Comparison of ENCODE assay signal across 2 cellular contexts in genomic region chr9:96025995-96026572, GRCh38.
TF ChIP-seq lines count a peak whose summit lies in the region.

No MANE protein-coding gene starts in this region.

TF ChIP-seq in GM23338, 12 proteins besides CTCF, POLR2A, EP300 and RAD21:
- TF ChIP-seq STAT1 (IDR thresholded peaks at IDR 0.05; ENCODE audit: unreplicated experiment), result no peak
- no peak for TF ChIP-seq ZNF331 (CRISPR knock-in tag; IDR thresholded peaks at IDR 0.05; ENCODE audit: low read depth)
- peak; percentile 30; the same call in 1 of the 2 replicates for TF ChIP-seq CREB1 (CRISPR knock-in tag; IDR thresholded peaks at IDR 0.05; ENCODE audit: low read depth)
- no peak for TF ChIP-seq POLR2AphosphoS5 (IDR thresholded peaks at IDR 0.05; ENCODE audit: low read depth)

TF ChIP-seq in H1, 55 proteins besides CTCF, POLR2A, EP300 and RAD21:
- TF ChIP-seq TCF12 (IDR thresholded peaks at IDR 0.05; ENCODE audit: low read depth, low read length) (no peak), BRCA1 (IDR thresholded peaks at IDR 0.05; ENCODE audit: low read depth, low read length) (no peak), NANOG (IDR thresholded peaks at IDR 0.05; ENCODE audit: insufficient read depth, low read depth, low read length, poor library complexity, severe bottlenecking) (no peak), MAX (IDR thresholded peaks at IDR 0.05) (0 out of 2 replicates have a peak, but pooled peaks have one; percentile 8), NRF1 (IDR thresholded peaks at IDR 0.05; ENCODE audit: low read depth, low read length) (no peak), CEBPB (IDR thresholded peaks at IDR 0.05; ENCODE audit: low read depth, low read length) (no peak), MAFK (IDR thresholded peaks at IDR 0.05; ENCODE audit: low read depth, low read length) (no peak), SIN3A (conservative IDR thresholded peaks at IDR 0.05 in 1 of 2, IDR thresholded peaks at IDR 0.05 in 1 of 2; ENCODE audit: low read depth in 1 of 2, low read length in 2 of 2) (no peak), YY1 (IDR thresholded peaks at IDR 0.05; ENCODE audit: low read depth, low read length) (0 out of 2 replicates have a peak, but pooled peaks have one; percentile 11), SRF (IDR thresholded peaks at IDR 0.05; ENCODE audit: low read depth, low read length) (no peak), KDM5A (IDR thresholded peaks at IDR 0.05; ENCODE audit: low read length) (no peak), BACH1 (IDR thresholded peaks at IDR 0.05; ENCODE audit: low read length) (no peak), TAF1 (IDR thresholded peaks at IDR 0.05; ENCODE audit: low read depth, low read length) (no peak), ATF2 (IDR thresholded peaks at IDR 0.05; ENCODE audit: low read length) (no peak), RXRA (IDR thresholded peaks at IDR 0.05; ENCODE audit: insufficient read depth, low read depth, low read length) (no peak), PHF8 (conservative IDR thresholded peaks at IDR 0.05; ENCODE audit: low read depth, low read length) (no peak), KDM4A (IDR thresholded peaks at IDR 0.05; ENCODE audit: low read depth, low read length, severe bottlenecking) (peak; percentile 55), SP2 (IDR thresholded peaks at IDR 0.05; ENCODE audit: low read length) (no peak), HDAC2 (IDR thresholded peaks at IDR 0.05; ENCODE audit: borderline replicate concordance in 1 of 2, low read depth in 2 of 2, low read length in 2 of 2) (peak in 1 of 2 experiments; percentile 76; a peak in 1 of 4 replicates), GTF2F1 (IDR thresholded peaks at IDR 0.05; ENCODE audit: borderline replicate concordance, low read depth, low read length) (no peak), CTBP2 (IDR thresholded peaks at IDR 0.05; ENCODE audit: borderline replicate concordance, insufficient read depth, insufficient read length, low read length) (no peak), SP1 (IDR thresholded peaks at IDR 0.05; ENCODE audit: low read depth, low read length) (no peak), TBP (IDR thresholded peaks at IDR 0.05; ENCODE audit: low read depth, low read length) (no peak), CHD2 (IDR thresholded peaks at IDR 0.05; ENCODE audit: low read length) (no peak), FOSL1 (IDR thresholded peaks at IDR 0.05; ENCODE audit: insufficient read depth, low read depth, low read length) (no peak), HDAC6 (IDR thresholded peaks at IDR 0.05; ENCODE audit: low read depth, low read length) (no peak), CBX8 (IDR thresholded peaks at IDR 0.05; ENCODE audit: borderline replicate concordance, low read depth, low read length) (no peak), E2F6 (IDR thresholded peaks at IDR 0.05) (no peak), POLR2AphosphoS5 (IDR thresholded peaks at IDR 0.05; ENCODE audit: low read depth, low read length) (no peak), EGR1 (IDR thresholded peaks at IDR 0.05; ENCODE audit: borderline replicate concordance, low read depth, low read length) (peak; percentile 40; the same call in 1 of the 2 replicates), JUN (IDR thresholded peaks at IDR 0.05; ENCODE audit: low read depth, low read length) (no peak), GABPA (IDR thresholded peaks at IDR 0.05; ENCODE audit: borderline replicate concordance, insufficient read depth, low read length) (no peak), SUZ12 (IDR thresholded peaks at IDR 0.05; ENCODE audit: low read length) (no peak), CHD7 (IDR thresholded peaks at IDR 0.05; ENCODE audit: insufficient replicate concordance, low read length) (no peak), ASH2L (IDR thresholded peaks at IDR 0.05; ENCODE audit: low read length) (peak; percentile 37), SAP30 (IDR thresholded peaks at IDR 0.05; ENCODE audit: insufficient read depth, insufficient replicate concordance, low read length) (no peak), RNF2 (IDR thresholded peaks at IDR 0.05; ENCODE audit: borderline replicate concordance, low read depth, low read length, missing control alignments, poor library complexity, severe bottlenecking) (no peak)
